14 cellular contexts compared by ENCODE assay signal in the genomic region with DNA sequence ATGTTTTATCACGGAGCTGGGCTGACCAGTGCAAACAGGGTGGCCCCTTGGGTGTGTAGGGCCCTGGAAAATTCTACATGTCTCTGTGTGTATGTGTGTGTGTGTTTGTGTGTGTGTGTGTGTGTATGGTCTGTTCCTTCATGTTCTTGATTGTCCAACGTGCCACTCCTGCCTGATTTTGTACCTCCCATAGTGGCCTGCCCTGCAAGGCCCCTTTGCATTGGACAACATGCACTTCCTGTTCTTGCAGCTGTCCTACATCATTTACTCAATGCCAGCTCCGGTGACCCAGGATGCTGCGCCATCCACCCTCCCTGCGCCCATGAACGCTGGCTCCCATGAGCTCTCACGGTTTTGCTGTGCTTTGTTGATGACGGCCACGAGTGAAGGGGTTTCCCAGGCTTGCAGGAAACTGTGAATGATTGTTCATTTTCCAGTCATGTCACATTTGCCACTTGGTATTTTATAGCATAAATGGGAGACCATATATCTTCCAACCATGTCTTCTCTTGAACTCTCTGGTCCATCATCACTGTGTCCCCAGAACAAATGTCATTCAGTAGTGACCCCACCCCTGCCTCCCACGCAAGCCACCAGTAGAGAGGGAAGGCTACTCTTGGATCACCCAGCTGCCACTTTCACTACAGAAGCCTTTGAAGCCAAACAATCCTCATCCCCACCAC.
DNase-seq lines count a peak whose midpoint lies in the region; ATAC-seq and TF ChIP-seq lines count a peak whose summit lies in the region.
"Had no signal": no experiment of that assay in that cellular context is flagged by ENCODE, and none has a peak within 500 bp of the region (broad histone marks: within the 10 kb centered on the region; RNA-seq: fewer than 3 reads in every experiment).

No MANE protein-coding gene starts in this region.

- peaks cover 17% of the 10 kb centered on the region for H3K4me1 Mint-ChIP-seq in activated CD8-positive, alpha-beta T cell treated with anti-CD3 and anti-CD28 coated beads for 36 hours (ENCODE audit: low read depth)
- H3K4me1 Mint-ChIP-seq in activated CD8-positive, alpha-beta T cell treated with anti-CD3 and anti-CD28 coated beads, Interleukin-2, amount 10 ng/mL, durations not matched to agents 7 days and 5 days (ENCODE audit: low read depth), result no peaks in the 10 kb centered on the region
- H3K4me1 Mint-ChIP-seq in neural crest cell, result peaks cover 38% of the 10 kb centered on the region

- CTCF ChIA-PET in activated CD8-positive, alpha-beta T cell treated with anti-CD3 and anti-CD28 coated beads for 36 hours (lab: Charles Lee), result interaction anchor here (1.2 kb wide), 1 partner anchor 43 kb away, joined by 3 read pairs; no protein-coding TSS in a partner anchor
- CTCF ChIA-PET in activated CD8-positive, alpha-beta T cell treated with anti-CD3 and anti-CD28 coated beads, Interleukin-2, amount 10 ng/mL, durations not matched to agents 7 days and 5 days (lab: Charles Lee), result no interaction called here

- ATAC-seq in activated CD8-positive, alpha-beta T cell treated with anti-CD3 and anti-CD28 coated beads for 36 hours, result peak; percentile 89
- ATAC-seq in activated CD8-positive, alpha-beta T cell treated with anti-CD3 and anti-CD28 coated beads, Interleukin-2, amount 10 ng/mL, durations not matched to agents 7 days and 5 days, result no peak
- no peak for ATAC-seq in HG02610 (IDR thresholded peaks at IDR 0.05; ENCODE audit: unreplicated experiment)
- ATAC-seq: A549 had no signal

- no peaks in the 10 kb centered on the region for H3K36me3 Mint-ChIP-seq in activated CD8-positive, alpha-beta T cell treated with anti-CD3 and anti-CD28 coated beads for 36 hours (ENCODE audit: low read depth)
- no peaks in the 10 kb centered on the region for H3K36me3 Mint-ChIP-seq in activated CD8-positive, alpha-beta T cell treated with anti-CD3 and anti-CD28 coated beads, Interleukin-2, amount 10 ng/mL, durations not matched to agents 7 days and 5 days (ENCODE audit: low read depth)
- no peaks in the 10 kb centered on the region for H3K36me3 Mint-ChIP-seq in neural crest cell (ENCODE audit: low read depth)

- no peaks in the 10 kb centered on the region for H3K9me3 ChIP-seq in WERI-Rb-1 (ENCODE audit: severe bottlenecking)
- H3K9me3 ChIP-seq: A549, stomach had no signal

- H3K4me3 Mint-ChIP-seq in activated CD8-positive, alpha-beta T cell treated with anti-CD3 and anti-CD28 coated beads for 36 hours, result no peak overlapping the region
- H3K4me3 Mint-ChIP-seq in activated CD8-positive, alpha-beta T cell treated with anti-CD3 and anti-CD28 coated beads, Interleukin-2, amount 10 ng/mL, durations not matched to agents 7 days and 5 days, result no peak overlapping the region
- H3K4me3 Mint-ChIP-seq in neural crest cell, result no peak overlapping the region

- H3K36me3 ChIP-seq in WERI-Rb-1, result no peaks in the 10 kb centered on the region
- H3K36me3 ChIP-seq: stomach had no signal

- H3K27ac Mint-ChIP-seq in activated CD8-positive, alpha-beta T cell treated with anti-CD3 and anti-CD28 coated beads for 36 hours, result peak overlapping the region; percentile 72
- no peak overlapping the region for H3K27ac Mint-ChIP-seq in activated CD8-positive, alpha-beta T cell treated with anti-CD3 and anti-CD28 coated beads, Interleukin-2, amount 10 ng/mL, durations not matched to agents 7 days and 5 days
- H3K27ac Mint-ChIP-seq in neural crest cell (ENCODE audit: unreplicated experiment), result peak overlapping the region; percentile 76

- POLR2A ChIA-PET in activated CD8-positive, alpha-beta T cell treated with anti-CD3 and anti-CD28 coated beads for 36 hours (lab: Charles Lee), result no interaction called here
- POLR2A ChIA-PET in activated CD8-positive, alpha-beta T cell treated with anti-CD3 and anti-CD28 coated beads, Interleukin-2, amount 10 ng/mL, durations not matched to agents 7 days and 5 days (lab: Charles Lee), result no interaction called here

- no peaks in the 10 kb centered on the region for H3K9me3 Mint-ChIP-seq in activated CD8-positive, alpha-beta T cell treated with anti-CD3 and anti-CD28 coated beads for 36 hours
- H3K9me3 Mint-ChIP-seq in activated CD8-positive, alpha-beta T cell treated with anti-CD3 and anti-CD28 coated beads, Interleukin-2, amount 10 ng/mL, durations not matched to agents 7 days and 5 days (ENCODE audit: insufficient read depth), result no peaks in the 10 kb centered on the region
- peaks cover 3% of the 10 kb centered on the region for H3K9me3 Mint-ChIP-seq in neural crest cell

- no peaks in the 10 kb centered on the region for H3K27me3 ChIP-seq in WERI-Rb-1 (ENCODE audit: insufficient read depth, low read depth, severe bottlenecking)
- H3K27me3 ChIP-seq: stomach had no signal

- intact Hi-C loops in activated CD8-positive, alpha-beta T cell treated with anti-CD3 and anti-CD28 coated beads for 36 hours (cut with micrococcal nuclease), result no loop called here

- H3K27ac ChIP-seq in WERI-Rb-1, result no peak overlapping the region
- H3K27ac ChIP-seq: A549 had no signal

- peak; percentile 69 for DNase-seq in activated CD8-positive, alpha-beta T cell treated with anti-CD3 and anti-CD28 coated beads for 36 hours
- no peak for DNase-seq in activated CD8-positive, alpha-beta T cell treated with anti-CD3 and anti-CD28 coated beads, Interleukin-2, amount 10 ng/mL, durations not matched to agents 7 days and 5 days
- peak; percentile 55 to 63 for DNase-seq in activated T-cell treated with anti-CD3 and anti-CD28 coated beads, Interleukin-2, amount 50 U/mL, for 48 hours
- DNase-seq in neural crest cell (ENCODE audit: low read depth, low spot score) (no peak), WERI-Rb-1 (no peak), DMS 273 treated with DMSO at 0.1 percent for 48 hours (lab: John Stamatoyannopoulos, UW) (no peak)
- peak; percentile 24 to 39 for DNase-seq in stimulated activated CD8-positive, alpha-beta memory T cell treated with anti-CD3 and anti-CD28 coated beads, Interleukin-15, amount 100 ng/mL, for 48 hours (ENCODE audit: low read depth in 2 of 2)
- DNase-seq: COR-L47, NCI-H1694 treated with DMSO at 0.1 percent for 48 hours, NCI-H526 treated with DMSO at 0.1 percent for 48 hours, stomach had no signal

- TF ChIP-seq CTCF in activated CD8-positive, alpha-beta T cell treated with anti-CD3 and anti-CD28 coated beads for 36 hours (IDR thresholded peaks at IDR 0.05), result no peak
- no peak for TF ChIP-seq CTCF in neural crest cell (conservative IDR thresholded peaks at IDR 0.05)
- no peak for TF ChIP-seq CTCF in WERI-Rb-1 (IDR thresholded peaks at IDR 0.05; ENCODE audit: low read depth, low read length)

- H3K27me3 Mint-ChIP-seq in activated CD8-positive, alpha-beta T cell treated with anti-CD3 and anti-CD28 coated beads for 36 hours, result no peaks in the 10 kb centered on the region
- H3K27me3 Mint-ChIP-seq in activated CD8-positive, alpha-beta T cell treated with anti-CD3 and anti-CD28 coated beads, Interleukin-2, amount 10 ng/mL, durations not matched to agents 7 days and 5 days (ENCODE audit: low read depth), result no peaks in the 10 kb centered on the region
- H3K27me3 Mint-ChIP-seq in neural crest cell (ENCODE audit: low read depth), result no peaks in the 10 kb centered on the region

- H3K4me3 ChIP-seq in WERI-Rb-1 (ENCODE audit: low read depth, low read length), result no peak overlapping the region
- H3K4me3 ChIP-seq: A549, smooth muscle cell, stomach had no signal

Comparison
In these comparisons a context has a peak if more than half of its experiments do, and no peak if none do; other contexts are left out.
1. DNase-seq: peak in activated CD8-positive, alpha-beta T cell treated with anti-CD3 and anti-CD28 coated beads for 36 hours (single experiment), activated T-cell treated with anti-CD3 and anti-CD28 coated beads, Interleukin-2, amount 50 U/mL, for 48 hours (2 of 2) and stimulated activated CD8-positive, alpha-beta memory T cell treated with anti-CD3 and anti-CD28 coated beads, Interleukin-15, amount 100 ng/mL, for 48 hours (2 of 2); none in activated CD8-positive, alpha-beta T cell treated with anti-CD3 and anti-CD28 coated beads, Interleukin-2, amount 10 ng/mL, durations not matched to agents 7 days and 5 days (single experiment), neural crest cell (single experiment), WERI-Rb-1 (single experiment) and DMS 273 treated with DMSO at 0.1 percent for 48 hours (single experiment).